In genomic region chr3:49554639-49555265, GRCh38 we compare ENCODE assay signal across 8 cellular contexts. TPM values are rescaled to one million over a fixed set of nuclear protein-coding genes. Genes with fewer than 3 reads are reported as not detected.
DNase-seq lines count a peak whose midpoint lies in the region; ATAC-seq and TF ChIP-seq lines count a peak whose summit lies in the region.

No MANE protein-coding gene starts in this region.

- ATAC-seq in GM18519 (IDR thresholded peaks at IDR 0.05; ENCODE audit: low FRiP score, unreplicated experiment), result peak; percentile 40
- ATAC-seq in HG02759 (IDR thresholded peaks at IDR 0.05; ENCODE audit: unreplicated experiment), result peak; percentile 60
- no peak for ATAC-seq in GM18870 (IDR thresholded peaks at IDR 0.05; ENCODE audit: unreplicated experiment)

- in situ Hi-C loops in astrocyte of the cerebellum (cut with HindIII; ENCODE audit: low sequenced_read_pairs), result no loop called here

- H3K27me3 ChIP-seq in Peyer's patch, result peaks cover 0 to 3% of the 10 kb centered on the region in 2 donors

- H3K9me3 ChIP-seq in Peyer's patch, result no peaks in the 10 kb centered on the region

- peaks cover 0 to 19% (median 5%) of the 10 kb centered on the region in 4 donors for H3K4me1 ChIP-seq in Peyer's patch

- no peaks in the 10 kb centered on the region for H3K36me3 ChIP-seq in Peyer's patch

- TF ChIP-seq CTCF in Peyer's patch (IDR thresholded peaks at IDR 0.05) (peak in 1 of 6 experiments; percentile 9), astrocyte of the cerebellum (IDR thresholded peaks at IDR 0.05; ENCODE audit: low read depth, low read length, missing control alignments) (no peak)

- no peak for TF ChIP-seq POLR2A in Peyer's patch (IDR thresholded peaks at IDR 0.05)

- DNase-seq in Peyer's patch (peak in 2 of 3 donors; percentile 70 to 71), astrocyte of the cerebellum (ENCODE audit: low read depth) (no peak), islet precursor cell (peak; percentile 77), NCI-H446 (lab: John Stamatoyannopoulos, UW) (no peak)
- DNase-seq in stimulated activated CD4-positive, alpha-beta T cell treated with anti-CD3 and anti-CD28 coated beads, Interleukin-1b, Interleukin-23, amount 100 ng/mL, for 24 hours (ENCODE audit: low read depth in 4 of 4, low spot score in 1 of 4), result peak in 3 of 4 experiments; percentile 17 to 40 (median 24)

- H3K4me3 ChIP-seq in Peyer's patch, result peak overlapping the region; percentile 13 to 76 (median 64)
- H3K4me3 ChIP-seq in astrocyte of the cerebellum (ENCODE audit: low read depth, low read length), result peak overlapping the region; percentile 41

- H3K27ac ChIP-seq in Peyer's patch, result no peak overlapping the region

RNA-seq across cellular contexts. Expression of gene BSN, which starts 0.5 kb away (rescaled TPM):
- total RNA-seq in Peyer's patch, result 1 to 10 TPM in 1 of 4 donors, under 1 TPM in 3; 0.18 to 3.3 (median 0.85) TPM

Comparison
In these comparisons a context has a peak if more than half of its experiments do, and no peak if none do; other contexts are left out.
1. DNase-seq: peak in Peyer's patch (2 of 3), islet precursor cell (single experiment) and stimulated activated CD4-positive, alpha-beta T cell treated with anti-CD3 and anti-CD28 coated beads, Interleukin-1b, Interleukin-23, amount 100 ng/mL, for 24 hours (3 of 4); none in astrocyte of the cerebellum (single experiment) and NCI-H446 (0 of 2).